22 cellular contexts compared by ENCODE assay signal in the genomic region with DNA sequence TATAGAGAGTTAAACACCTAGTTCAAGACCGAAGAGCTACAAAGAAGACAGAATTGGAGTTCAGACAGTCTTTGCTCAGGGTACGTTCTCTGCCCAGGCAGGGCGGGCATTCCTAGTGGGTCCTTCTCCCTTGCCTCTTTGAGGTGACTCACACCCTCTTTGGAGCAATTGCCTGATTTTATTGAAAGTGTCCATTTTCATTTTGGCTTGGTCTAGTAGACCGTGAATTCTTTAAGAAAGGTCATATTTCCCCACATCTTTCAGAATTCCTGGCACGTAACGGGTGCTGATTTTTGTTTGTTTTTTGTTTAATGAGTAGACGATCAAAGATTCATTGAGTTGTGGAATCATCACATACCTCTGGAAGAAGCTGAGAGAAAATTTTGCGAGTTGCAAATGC.
"Had no signal": no experiment of that assay in that cellular context is flagged by ENCODE, and none has a peak within 500 bp of the region (broad histone marks: within the 10 kb centered on the region; RNA-seq: fewer than 3 reads in every experiment).

No MANE protein-coding gene starts in this region.

- H3K4me3 Mint-ChIP-seq: endodermal cell; naive thymus-derived CD4-positive, alpha-beta T cell; nephron progenitor cell; stimulated activated memory B cell treated with anti-CD40 and anti-IgM and Interleukin-4, amounts not matched to agents 10 μg/mL and 1 μg/mL and 100 μg/mL, for 72 hours; stimulated activated naive CD8-positive, alpha-beta T cell treated with anti-CD3 and anti-CD28 coated beads, Interleukin-15, Interleukin-2, amounts not matched to agents 100 ng/mL and 50 ng/mL, for 24 hours had no signal

- H3K27me3 ChIP-seq: hepatocyte, right lobe of liver, spleen had no signal

- H3K4me3 ChIP-seq: coronary artery, hepatocyte, prostate gland, right lobe of liver, spleen had no signal

- H3K4me1 ChIP-seq: parathyroid adenoma, spleen had no signal

- H3K4me1 Mint-ChIP-seq: endodermal cell; naive thymus-derived CD4-positive, alpha-beta T cell; nephron progenitor cell; stimulated activated memory B cell treated with anti-CD40 and anti-IgM and Interleukin-4, amounts not matched to agents 10 μg/mL and 1 μg/mL and 100 μg/mL, for 72 hours had no signal

- DNase-seq: effector CD4-positive, alpha-beta T cell; endodermal cell; foreskin fibroblast; head of caudate nucleus; kidney; mammary epithelial cell; naive thymus-derived CD4-positive, alpha-beta T cell; nephron progenitor cell; retina; right lobe of liver; spleen; stimulated activated CD4-positive, alpha-beta T cell treated with anti-CD3 and anti-CD28 coated beads, Interleukin-15, amount 100 ng/mL, for 24 hours; stimulated activated CD4-positive, alpha-beta T cell treated with anti-CD3 and anti-CD28 coated beads, Interleukin-1b, Interleukin-23, amount 100 ng/mL, for 48 hours; stimulated activated CD4-positive, alpha-beta T cell treated with anti-CD3 and anti-CD28 coated beads, Interleukin-4, amount 100 ng/mL, for 24 hours; trophoblast cell had no signal

- H3K9me3 Mint-ChIP-seq: endodermal cell; nephron progenitor cell; stimulated activated memory B cell treated with anti-CD40 and anti-IgM and Interleukin-4, amounts not matched to agents 10 μg/mL and 1 μg/mL and 100 μg/mL, for 72 hours; stimulated activated naive CD8-positive, alpha-beta T cell treated with anti-CD3 and anti-CD28 coated beads, Interleukin-15, Interleukin-2, amounts not matched to agents 100 ng/mL and 50 ng/mL, for 24 hours had no signal

- H3K27ac ChIP-seq: coronary artery, hepatocyte, parathyroid adenoma, prostate gland, right lobe of liver, spleen had no signal

- ATAC-seq: left lobe of liver; naive thymus-derived CD4-positive, alpha-beta T cell; right lobe of liver; stimulated activated memory B cell treated with anti-CD40 and anti-IgM and Interleukin-4, amounts not matched to agents 10 μg/mL and 1 μg/mL and 100 μg/mL, for 72 hours had no signal

- H3K27ac Mint-ChIP-seq: endodermal cell; nephron progenitor cell; stimulated activated memory B cell treated with anti-CD40 and anti-IgM and Interleukin-4, amounts not matched to agents 10 μg/mL and 1 μg/mL and 100 μg/mL, for 72 hours; stimulated activated naive CD8-positive, alpha-beta T cell treated with anti-CD3 and anti-CD28 coated beads, Interleukin-15, Interleukin-2, amounts not matched to agents 100 ng/mL and 50 ng/mL, for 24 hours had no signal

- H3K36me3 Mint-ChIP-seq: stimulated activated memory B cell treated with anti-CD40 and anti-IgM and Interleukin-4, amounts not matched to agents 10 μg/mL and 1 μg/mL and 100 μg/mL, for 72 hours had no signal

- H3K27me3 Mint-ChIP-seq: naive thymus-derived CD4-positive, alpha-beta T cell; stimulated activated naive CD8-positive, alpha-beta T cell treated with anti-CD3 and anti-CD28 coated beads, Interleukin-15, Interleukin-2, amounts not matched to agents 100 ng/mL and 50 ng/mL, for 24 hours had no signal

- H3K9me3 ChIP-seq: prostate gland, right lobe of liver, spleen had no signal

- H3K36me3 ChIP-seq: prostate gland, right lobe of liver, spleen had no signal
